Comparison of ENCODE assay signal across 19 cellular contexts in genomic region chrX:4182010-4182806, GRCh38.
A peak's percentile ranks its signal among the peaks of the same experiment; 100 is the strongest.
DNase-seq lines count a peak whose midpoint lies in the region; ATAC-seq and TF ChIP-seq lines count a peak whose summit lies in the region.
"Had no signal": no experiment of that assay in that cellular context is flagged by ENCODE, and none has a peak within 500 bp of the region (broad histone marks: within the 10 kb centered on the region; RNA-seq: fewer than 3 reads in every experiment).

No MANE protein-coding gene starts in this region.

- intact Hi-C loops in Calu3 (cut with micrococcal nuclease; ENCODE audit: unreplicated experiment), result no loop called here

- no peak for TF ChIP-seq CTCF in Calu3 (IDR thresholded peaks at IDR 0.05; ENCODE audit: unreplicated experiment)

- CTCF ChIA-PET in Calu3 (lab: Charles Lee), result no interaction called here

- no peaks in the 10 kb centered on the region for H3K79me2 ChIP-seq in Karpas-422 (ENCODE audit: low read length)

- H3K4me1 Mint-ChIP-seq in Calu3 (ENCODE audit: low read depth, unreplicated experiment), result no peaks in the 10 kb centered on the region

- H3K27ac ChIP-seq in Karpas-422 (ENCODE audit: low read length), result peak overlapping the region; percentile 7; the same call in 1 of the 2 replicates
- H3K27ac ChIP-seq: BLaER1 had no signal

- H3K4me1 ChIP-seq in Karpas-422 (ENCODE audit: low read length), result peaks cover 71% of the 10 kb centered on the region
- H3K4me1 ChIP-seq in neuron (ENCODE audit: insufficient read depth, low read length), result peaks cover 22% of the 10 kb centered on the region
- H3K4me1 ChIP-seq: BLaER1 had no signal

- H3K9me2 ChIP-seq in Karpas-422 (replicated peaks; ENCODE audit: insufficient read depth, low read length), result no peaks in the 10 kb centered on the region

- no peaks in the 10 kb centered on the region for H3K36me3 Mint-ChIP-seq in Calu3 (ENCODE audit: insufficient read depth, unreplicated experiment)
- H3K36me3 Mint-ChIP-seq: CD8-positive, alpha-beta T cell had no signal

- H3K9me3 Mint-ChIP-seq in Calu3 (ENCODE audit: low read depth, unreplicated experiment), result no peaks in the 10 kb centered on the region
- H3K9me3 Mint-ChIP-seq: CD8-positive, alpha-beta T cell had no signal

- H3K9me3 ChIP-seq in Karpas-422 (ENCODE audit: low read length) (no peaks in the 10 kb centered on the region), neuron (ENCODE audit: low read length) (no peaks in the 10 kb centered on the region)
- H3K9me3 ChIP-seq: BLaER1 had no signal

- H3K9ac ChIP-seq in Karpas-422 (ENCODE audit: low read length), result no peak overlapping the region
- H3K9ac ChIP-seq: BLaER1 had no signal

- no peaks in the 10 kb centered on the region for H4K20me1 ChIP-seq in Karpas-422 (ENCODE audit: insufficient read depth, low read depth, low read length)
- H4K20me1 ChIP-seq: BLaER1 had no signal

- peak; percentile 3 for DNase-seq in Calu3
- no peak for DNase-seq in Karpas-422
- DNase-seq in iPS DF 19.7 (ENCODE audit: low read depth, low spot score), result peak; percentile 30
- no peak for DNase-seq in A172 (ENCODE audit: low spot score)
- no peak for DNase-seq in NCI-H2107 (lab: John Stamatoyannopoulos, UW)
- DNase-seq in NCI-H187 treated with DMSO at 0.1 percent for 48 hours (lab: John Stamatoyannopoulos, UW), result no peak
- DNase-seq: 8988T; CD8-positive, alpha-beta T cell; DND-41; GF-D8; MV-4-11; NCI-H1417 treated with DMSO at 0.1 percent for 48 hours; NCI-H2029; NCI-H510A treated with DMSO at 0.1 percent for 48 hours; NCI-H82 had no signal

- H3K4me3 Mint-ChIP-seq in Calu3 (ENCODE audit: low read depth, unreplicated experiment), result no peak overlapping the region
- H3K4me3 Mint-ChIP-seq: CD8-positive, alpha-beta T cell had no signal

- BruUV-seq in Calu3 (replicated peaks; lab: Mats Ljungman, UMichigan), result no TSS peak

- H3K4me3 ChIP-seq in Karpas-422 (ENCODE audit: low read length), result no peak overlapping the region
- no peak overlapping the region for H3K4me3 ChIP-seq in neuron (ENCODE audit: low read length)
- H3K4me3 ChIP-seq: BLaER1 had no signal

- H3K36me3 ChIP-seq in Karpas-422 (ENCODE audit: insufficient read depth, low read length), result no peaks in the 10 kb centered on the region
- H3K36me3 ChIP-seq in neuron (ENCODE audit: insufficient read depth, low read length), result no peaks in the 10 kb centered on the region
- H3K36me3 ChIP-seq: BLaER1 had no signal

- no peak for ATAC-seq in GM18870 (IDR thresholded peaks at IDR 0.05; ENCODE audit: unreplicated experiment)
- ATAC-seq: CD8-positive, alpha-beta T cell; Panc1 had no signal

- H3K4me2 ChIP-seq in Karpas-422 (ENCODE audit: low read depth, low read length, poor library complexity, severe bottlenecking), result no peak overlapping the region
- H3K4me2 ChIP-seq: BLaER1 had no signal

- no peaks in the 10 kb centered on the region for H3K27me3 Mint-ChIP-seq in Calu3 (ENCODE audit: unreplicated experiment)

- H3K27me3 ChIP-seq in Karpas-422 (ENCODE audit: low read length) (no peaks in the 10 kb centered on the region), neuron (ENCODE audit: insufficient read depth, low read length) (no peaks in the 10 kb centered on the region)
- H3K27me3 ChIP-seq: BLaER1 had no signal

- H2AFZ ChIP-seq in Karpas-422 (ENCODE audit: low read length), result peak overlapping the region; percentile 98
- H2AFZ ChIP-seq in neuron (ENCODE audit: low read depth, low read length), result peak overlapping the region; percentile 50

- no peak overlapping the region for H3K27ac Mint-ChIP-seq in Calu3 (ENCODE audit: unreplicated experiment)
- H3K27ac Mint-ChIP-seq: CD8-positive, alpha-beta T cell had no signal

Comparison
In these comparisons a context has a peak if more than half of its experiments do, and no peak if none do; other contexts are left out.
1. DNase-seq: peak in Calu3 (single experiment) and iPS DF 19.7 (single experiment); none in Karpas-422 (single experiment), A172 (single experiment), NCI-H2107 (single experiment) and NCI-H187 treated with DMSO at 0.1 percent for 48 hours (single experiment).